ENCODE assay signal across 10 cellular contexts in the genomic region with DNA sequence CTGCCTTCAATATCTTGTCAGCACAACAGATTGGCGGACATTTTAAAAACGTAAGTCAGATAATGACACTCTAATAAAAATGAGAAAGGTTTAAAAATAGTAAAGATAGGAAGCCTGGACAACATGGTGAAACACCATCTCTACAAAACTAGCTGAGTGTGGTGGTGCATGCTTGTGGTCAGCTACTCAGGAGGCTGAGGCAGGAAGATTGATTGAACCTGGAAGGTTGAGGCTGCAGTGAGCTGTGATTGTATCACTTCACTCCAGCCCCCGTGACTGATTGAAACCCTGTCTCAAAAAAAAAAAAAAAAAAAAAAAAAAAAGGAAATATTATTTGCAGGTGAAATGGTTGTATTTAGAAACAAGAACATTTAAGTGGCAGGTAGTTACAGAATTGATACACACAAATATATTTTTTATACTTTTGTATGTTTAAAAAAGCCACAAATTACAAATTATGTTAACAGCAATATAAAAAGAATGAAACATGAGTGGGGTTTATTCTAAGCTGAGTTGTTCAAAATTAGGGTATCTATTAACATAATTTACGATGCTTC.
DNase-seq lines count a peak whose midpoint lies in the region; ATAC-seq, FAIRE-seq and TF ChIP-seq lines count a peak whose summit lies in the region.
"Had no signal": no experiment of that assay in that cellular context is flagged by ENCODE, and none has a peak within 500 bp of the region (broad histone marks: within the 10 kb centered on the region; RNA-seq: fewer than 3 reads in every experiment).

No MANE protein-coding gene starts in this region.

- peaks cover 10 to 50% (median 12%) of the 10 kb centered on the region in 4 donors for H3K4me1 Mint-ChIP-seq in naive thymus-derived CD8-positive, alpha-beta T cell
- H3K4me1 Mint-ChIP-seq in endothelial cell (ENCODE audit: unreplicated experiment) = no peaks in the 10 kb centered on the region

- no peak for TF ChIP-seq EP300 in suprapubic skin (IDR thresholded peaks at IDR 0.05)

- no peak overlapping the region for H3K9ac ChIP-seq in fibroblast of lung (ENCODE audit: insufficient read depth, low read length)

- H3K9me3 Mint-ChIP-seq in naive thymus-derived CD8-positive, alpha-beta T cell = no peaks in the 10 kb centered on the region
- H3K9me3 Mint-ChIP-seq in endothelial cell (ENCODE audit: unreplicated experiment) = no peaks in the 10 kb centered on the region

- no peaks in the 10 kb centered on the region for H3K36me3 ChIP-seq in fibroblast of lung (ENCODE audit: control insufficient read depth, insufficient read depth, low read length)
- H3K36me3 ChIP-seq in suprapubic skin = no peaks in the 10 kb centered on the region
- H3K36me3 ChIP-seq: colonic mucosa had no signal

- POLR2A ChIA-PET in naive thymus-derived CD8-positive, alpha-beta T cell (lab: Charles Lee) = no interaction called here

- no peak for ATAC-seq in naive thymus-derived CD8-positive, alpha-beta T cell

- H3K4me3 Mint-ChIP-seq in naive thymus-derived CD8-positive, alpha-beta T cell = no peak overlapping the region
- no peak overlapping the region for H3K4me3 Mint-ChIP-seq in endothelial cell (ENCODE audit: unreplicated experiment)

- H3K9me3 ChIP-seq in fibroblast of lung (ENCODE audit: control insufficient read depth, insufficient read depth, low read depth, low read length) (no peaks in the 10 kb centered on the region), suprapubic skin (no peaks in the 10 kb centered on the region)
- H3K9me3 ChIP-seq: colonic mucosa had no signal

- peak overlapping the region; percentile 32 for H3K4me2 ChIP-seq in fibroblast of lung (ENCODE audit: extremely low read depth, insufficient read depth, low read length)

- H3K27ac ChIP-seq in fibroblast of lung (ENCODE audit: insufficient read depth, low read length) (peak overlapping the region; percentile 68), suprapubic skin (peak overlapping the region; percentile 24)
- H3K27ac ChIP-seq: colonic mucosa had no signal

- H3K79me2 ChIP-seq in fibroblast of lung (ENCODE audit: control insufficient read depth, insufficient read depth, low read length) = peaks cover 2% of the 10 kb centered on the region

- FAIRE-seq in RCC 7860 (lab: Jason Lieb, UNC) = peak; percentile 78
- FAIRE-seq: G401.6 had no signal

- H3K27me3 Mint-ChIP-seq in naive thymus-derived CD8-positive, alpha-beta T cell = no peaks in the 10 kb centered on the region
- H3K27me3 Mint-ChIP-seq in endothelial cell (ENCODE audit: unreplicated experiment) = no peaks in the 10 kb centered on the region

- no peaks in the 10 kb centered on the region for H4K20me1 ChIP-seq in fibroblast of lung (ENCODE audit: control insufficient read depth, extremely low read depth, insufficient read depth, low read length)

- H3K4me1 ChIP-seq in fibroblast of lung (ENCODE audit: control insufficient read depth, extremely low read depth, insufficient read depth, low read length) (peaks cover 11% of the 10 kb centered on the region), suprapubic skin (peaks cover 21% of the 10 kb centered on the region)
- H3K4me1 ChIP-seq: colonic mucosa had no signal

- TF ChIP-seq POLR2A in suprapubic skin (IDR thresholded peaks at IDR 0.05) = no peak

- H3K4me3 ChIP-seq in fibroblast of lung (replicated peaks in 1 of 4; ENCODE audit: control extremely low read depth in 1 of 4, insufficient read depth in 1 of 4, low read depth in 3 of 4, low read length in 4 of 4) (no peak overlapping the region), suprapubic skin (no peak overlapping the region)
- H3K4me3 ChIP-seq: colonic mucosa had no signal

- TF ChIP-seq CTCF in fibroblast of lung (conservative IDR thresholded peaks at IDR 0.05 in 1 of 2, IDR thresholded peaks at IDR 0.05 in 1 of 2; ENCODE audit: low read depth in 1 of 2, low read length in 2 of 2) (no peak), suprapubic skin (IDR thresholded peaks at IDR 0.05) (no peak), endothelial cell (IDR thresholded peaks at IDR 0.05; ENCODE audit: unreplicated experiment) (no peak)

- H3K27me3 ChIP-seq in fibroblast of lung (ENCODE audit: control insufficient read depth, insufficient read depth, low read length) = no peaks in the 10 kb centered on the region
- no peaks in the 10 kb centered on the region for H3K27me3 ChIP-seq in suprapubic skin
- H3K27me3 ChIP-seq: colonic mucosa had no signal

- DNase-seq in NCI-H2171 treated with DMSO at 0.1 percent for 48 hours (lab: John Stamatoyannopoulos, UW) (peak; percentile 22), NCI-H2171 (lab: John Stamatoyannopoulos, UW) (no peak), RCC 7860 (ENCODE audit: low spot score) (peak; percentile 54), fibroblast of lung (ENCODE audit: low read depth in 2 of 2) (peak; percentile 70 to 94), suprapubic skin (ENCODE audit: low spot score in 2 of 2) (no peak), posterior vena cava (ENCODE audit: low spot score) (no peak), endothelial cell (ENCODE audit: low spot score) (no peak)
- no peak for DNase-seq in naive thymus-derived CD8-positive, alpha-beta T cell
- DNase-seq: colonic mucosa had no signal

- intact Hi-C loops in posterior vena cava (cut with DNase I) = no loop called here

- no peak overlapping the region for H3K27ac Mint-ChIP-seq in naive thymus-derived CD8-positive, alpha-beta T cell
- no peak overlapping the region for H3K27ac Mint-ChIP-seq in endothelial cell (ENCODE audit: unreplicated experiment)

- no peak overlapping the region for H2AFZ ChIP-seq in fibroblast of lung (ENCODE audit: low read length)

- H3K36me3 Mint-ChIP-seq in naive thymus-derived CD8-positive, alpha-beta T cell = peaks cover 0 to 11% (median 2%) of the 10 kb centered on the region in 3 donors
- no peaks in the 10 kb centered on the region for H3K36me3 Mint-ChIP-seq in endothelial cell (ENCODE audit: low read depth, unreplicated experiment)

- WGBS in suprapubic skin = 82% methylated on average over 4 of the region's 4 CpGs

Comparison
In these comparisons a context has a peak if more than half of its experiments do, and no peak if none do; other contexts are left out.
1. DNase-seq: peak in NCI-H2171 treated with DMSO at 0.1 percent for 48 hours (single experiment), RCC 7860 (single experiment) and fibroblast of lung (2 of 2); none in NCI-H2171 (single experiment), suprapubic skin (0 of 2), posterior vena cava (single experiment), naive thymus-derived CD8-positive, alpha-beta T cell (0 of 10) and endothelial cell (single experiment).